Comparison of ENCODE assay signal across 8 cellular contexts in genomic region chr7:140810830-140811556, GRCh38.
A peak's percentile ranks its signal among the peaks of the same experiment; 100 is the strongest.
DNase-seq lines count a peak whose midpoint lies in the region; ATAC-seq, FAIRE-seq and TF ChIP-seq lines count a peak whose summit lies in the region.

No MANE protein-coding gene starts in this region.

- no peak overlapping the region for H3K4me2 ChIP-seq in A549

- peak; percentile 76 to 81 for TF ChIP-seq RAD21 in A549 (conservative IDR thresholded peaks at IDR 0.05 in 1 of 2, IDR thresholded peaks at IDR 0.05 in 1 of 2)

- POLR2A ChIA-PET in A549 (lab: Yijun Ruan, JAX) (interaction anchor here (0.6 to 2.0 kb wide), 3 partner anchors 98 to 204 kb away, joined by 3 to 15 read pairs (median 5); partner anchors contain the start of genes BRAF and MRPS33), WTC11 (lab: Charles Lee) (interaction anchor here (1.2 kb wide), 1 partner anchor 113 kb away, joined by 5 read pairs; the partner anchor contains the start of gene BRAF)

- ATAC-seq in A549 = peak; percentile 100
- peak; percentile 57 for ATAC-seq in GM18508 (IDR thresholded peaks at IDR 0.05; ENCODE audit: insufficient read depth, unreplicated experiment)
- peak; percentile 81 for ATAC-seq in HG03045 (IDR thresholded peaks at IDR 0.05; ENCODE audit: unreplicated experiment)
- ATAC-seq in WTC11 = peak; percentile 94

- no peak overlapping the region for H3K27ac Mint-ChIP-seq in WTC11

- H3K4me1 ChIP-seq in A549 = no peaks in the 10 kb centered on the region

- no peaks in the 10 kb centered on the region; the same call in 1 of the 2 replicates for H3K4me1 Mint-ChIP-seq in WTC11

- DNase-seq in A549 (ENCODE audit: low read depth in 1 of 2, low spot score in 1 of 2) (peak; percentile 52 to 75), NCI-H2171 (lab: John Stamatoyannopoulos, UW) (peak; percentile 35), WTC11 (ENCODE audit: low spot score) (peak; percentile 52), cardiac fibroblast (ENCODE audit: low read depth in 2 of 2) (peak; percentile 75 to 84), kidney glomerular epithelial cell (lab: John Stamatoyannopoulos, UW) (peak; percentile 79)
- peak; percentile 18 to 46 for DNase-seq in stimulated activated CD4-positive, alpha-beta T cell treated with anti-CD3 and anti-CD28 coated beads, Interleukin-4, amount 100 ng/mL, for 48 hours (ENCODE audit: low read depth in 2 of 2)

- CTCF ChIA-PET in A549 (lab: Yijun Ruan, JAX) (interaction anchor here (0.6 to 3.4 kb wide), 40 partner anchors 10 to 836 kb away, joined by 3 to 32 read pairs (median 4); partner anchors contain the start of genes BRAF and MRPS33), WTC11 (lab: Charles Lee) (interaction anchor here (0.7 to 3.2 kb wide), 21 partner anchors 8 to 412 kb away, joined by 3 to 33 read pairs (median 5); partner anchors contain the start of gene BRAF)

- TF ChIP-seq EP300 in A549 (IDR thresholded peaks at IDR 0.05) = no peak

- H3K4me3 ChIP-seq in A549 (no peak overlapping the region), cardiac fibroblast (replicated peaks in 1 of 2; ENCODE audit: low read depth in 2 of 2, low read length in 2 of 2) (no peak overlapping the region)

- no peaks in the 10 kb centered on the region for H3K36me3 Mint-ChIP-seq in WTC11

- no peaks in the 10 kb centered on the region for H3K9me3 Mint-ChIP-seq in WTC11

- no peak for FAIRE-seq in A549 (lab: Jason Lieb, UNC)

- no peaks in the 10 kb centered on the region for H3K9me3 ChIP-seq in A549

- no peaks in the 10 kb centered on the region for H3K27me3 Mint-ChIP-seq in WTC11 (ENCODE audit: low read depth)

- 6% methylated on average over 5 of the region's 5 CpGs for WGBS in A549 (ENCODE audit: missing lambda C conversion rate)

- H3K4me3 Mint-ChIP-seq in WTC11 = no peak overlapping the region

- no peak overlapping the region for H3K27ac ChIP-seq in A549

- peak; percentile 85 for TF ChIP-seq CTCF in A549 (IDR thresholded peaks at IDR 0.05)
- peak; percentile 25 for TF ChIP-seq CTCF in WTC11 (IDR thresholded peaks at IDR 0.05)
- peak; percentile 66 for TF ChIP-seq CTCF in cardiac fibroblast (IDR thresholded peaks at IDR 0.05; ENCODE audit: low read depth, low read length)

- no peak for TF ChIP-seq POLR2A in A549 (IDR thresholded peaks at IDR 0.05; ENCODE audit: low read length)

TF ChIP-seq in A549, 52 proteins besides CTCF, POLR2A, EP300 and RAD21:
- TF ChIP-seq ZSCAN20 (CRISPR knock-in tag; IDR thresholded peaks at IDR 0.05) = no peak
- TF ChIP-seq FOXS1 (CRISPR knock-in tag; IDR thresholded peaks at IDR 0.05) = no peak
- TF ChIP-seq NFE2L2 (conservative IDR thresholded peaks at IDR 0.05; ENCODE audit: low read length) = no peak
- TF ChIP-seq USF2 (IDR thresholded peaks at IDR 0.05) = no peak
- peak; percentile 86 for TF ChIP-seq SMC3 (IDR thresholded peaks at IDR 0.05)
- TF ChIP-seq FOSB (CRISPR knock-in tag; IDR thresholded peaks at IDR 0.05) = no peak
- TF ChIP-seq TFCP2L1 (CRISPR knock-in tag; IDR thresholded peaks at IDR 0.05) = no peak
- peak; percentile 97 for TF ChIP-seq HOXB5 (CRISPR knock-in tag; IDR thresholded peaks at IDR 0.05)

TF ChIP-seq in WTC11, 78 proteins besides CTCF, POLR2A, EP300 and RAD21:
- no peak for TF ChIP-seq ARID4B (CRISPR knock-in tag; IDR thresholded peaks at IDR 0.05; ENCODE audit: borderline replicate concordance)
- no peak for TF ChIP-seq ATF1 (CRISPR knock-in tag; IDR thresholded peaks at IDR 0.05)
- TF ChIP-seq GABPB1 (CRISPR knock-in tag; IDR thresholded peaks at IDR 0.05) = 0 out of 2 replicates have a peak, but pooled peaks have one; percentile 20

Comparison
In these comparisons a context has a peak if more than half of its experiments do, and no peak if none do; other contexts are left out.
1. CTCF ChIP-seq: peak in every context shown above with its lines; median percentile 85 in A549; 66 in cardiac fibroblast; 25 in WTC11.
2. Of the 8 proteins assayed by ChIP-seq in both WTC11 and A549: peak only in WTC11: none; only in A549: none; in both: CTCF; in neither: 7.